1 cellular context compared by ENCODE assay signal in genomic region chr5:42507451-42508092, GRCh38.
A peak's percentile ranks its signal among the peaks of the same experiment; 100 is the strongest.
TF ChIP-seq lines count a peak whose summit lies in the region.

No MANE protein-coding gene starts in this region.

TF ChIP-seq in H1, 55 proteins besides CTCF, POLR2A, EP300 and RAD21:
- TF ChIP-seq MAFK (IDR thresholded peaks at IDR 0.05; ENCODE audit: low read depth, low read length) (no peak), RXRA (IDR thresholded peaks at IDR 0.05; ENCODE audit: insufficient read depth, low read depth, low read length) (0 out of 2 replicates have a peak, but pooled peaks have one; percentile 65), KDM5A (IDR thresholded peaks at IDR 0.05; ENCODE audit: low read length) (no peak), BACH1 (IDR thresholded peaks at IDR 0.05; ENCODE audit: low read length) (0 out of 2 replicates have a peak, but pooled peaks have one; percentile 14), TEAD4 (IDR thresholded peaks at IDR 0.05; ENCODE audit: low read depth, low read length) (peak; percentile 51; the same call in 1 of the 2 replicates)
TF ChIP-seq in H1: peak in this region for 3.
